Comparison of ENCODE assay signal across 10 cellular contexts in genomic region chr17:4206945-4207344, GRCh38. TPM values are rescaled to one million over a fixed set of nuclear protein-coding genes. Genes with fewer than 3 reads are reported as not detected.
DNase-seq lines count a peak whose midpoint lies in the region; ATAC-seq, FAIRE-seq and TF ChIP-seq lines count a peak whose summit lies in the region.
"Had no signal": no experiment of that assay in that cellular context is flagged by ENCODE, and none has a peak within 500 bp of the region (broad histone marks: within the 10 kb centered on the region; RNA-seq: fewer than 3 reads in every experiment).

No MANE protein-coding gene starts in this region.

- H3K4me3 ChIP-seq in BLaER1 (no peak overlapping the region), HCT116 (replicated peaks in 1 of 2; ENCODE audit: low read depth in 1 of 2, low read length in 2 of 2) (no peak overlapping the region)
- H3K4me3 ChIP-seq: lower lobe of right lung, upper lobe of left lung had no signal

- H3K36me3 ChIP-seq in BLaER1, result peaks cover 75% of the 10 kb centered on the region
- peaks cover 5 to 16% of the 10 kb centered on the region in 2 experiments; a peak in 3 of 4 replicates for H3K36me3 ChIP-seq in HCT116 (ENCODE audit: control insufficient read depth in 1 of 2, insufficient read depth in 2 of 2, low read length in 2 of 2)

- intact Hi-C loops in HCT116 (cut with micrococcal nuclease), result no loop called here

- H3K27me3 ChIP-seq in BLaER1 (no peaks in the 10 kb centered on the region), HCT116 (ENCODE audit: insufficient read depth, low read length) (no peaks in the 10 kb centered on the region)
- H3K27me3 ChIP-seq: upper lobe of left lung had no signal

- no TSS peak for BruUV-seq in HCT116 (replicated peaks; lab: Mats Ljungman, UMichigan)

- DNase-seq in HCT116 (ENCODE audit: low read depth, low spot score), result no peak
- peak; percentile 24 for DNase-seq in T1000 (lab: John Stamatoyannopoulos, UW)
- DNase-seq in glomerular visceral epithelial cell (ENCODE audit: extremely low spot score), result peak; percentile 18
- DNase-seq in kidney glomerular epithelial cell (lab: John Stamatoyannopoulos, UW), result no peak
- no peak for DNase-seq in D721Med (ENCODE audit: insufficient read length, low spot score)
- no peak for DNase-seq in HPDE6-E6E7 (ENCODE audit: extremely low spot score)
- DNase-seq: lower lobe of right lung, upper lobe of left lung had no signal

- H3K9ac ChIP-seq in BLaER1 (no peak overlapping the region), HCT116 (ENCODE audit: low read length) (no peak overlapping the region)

- RAD21 ChIA-PET in HCT116 (lab: Charles Lee; ENCODE audit: low non-redundant PET in 1 of 2, low total read pairs in 2 of 2, uncharacterized antibody in 2 of 2, unreplicated experiment in 2 of 2), result no interaction called here

- ATAC-seq in HCT116, result peak; percentile 30; the same call in 1 of the 2 replicates
- ATAC-seq in HG02798 (IDR thresholded peaks at IDR 0.05; ENCODE audit: poor library complexity, unreplicated experiment), result no peak

- no peaks in the 10 kb centered on the region for H3K9me2 ChIP-seq in HCT116 (ENCODE audit: insufficient read depth)

- TF ChIP-seq CTCF in HCT116 (IDR thresholded peaks at IDR 0.05 in 2 of 3, conservative IDR thresholded peaks at IDR 0.05 in 1 of 3; ENCODE audit: borderline replicate concordance in 1 of 3, insufficient read depth in 1 of 3, low read depth in 2 of 3, low read length in 2 of 3), result no peak
- no peak for TF ChIP-seq CTCF in D721Med (IDR thresholded peaks at IDR 0.05; ENCODE audit: insufficient read depth, missing control alignments)

- H3K79me2 ChIP-seq in HCT116 (ENCODE audit: insufficient read depth, low read length), result 0 out of 2 replicates have a peak, but pooled peaks cover 3% of the 10 kb centered on the region

- H3K27ac ChIP-seq in BLaER1, result no peak overlapping the region
- H3K27ac ChIP-seq in HCT116 (ENCODE audit: low read depth, low read length), result no peak overlapping the region
- H3K27ac ChIP-seq: lower lobe of right lung, upper lobe of left lung had no signal

- peaks cover 72% of the 10 kb centered on the region for H4K20me1 ChIP-seq in BLaER1
- H4K20me1 ChIP-seq in HCT116 (ENCODE audit: insufficient read depth), result no peaks in the 10 kb centered on the region

- H3K9me3 ChIP-seq in BLaER1 (no peaks in the 10 kb centered on the region), HCT116 (ENCODE audit: control insufficient read depth in 1 of 2, insufficient read depth in 1 of 2, low read depth in 1 of 2, low read length in 2 of 2) (no peaks in the 10 kb centered on the region)
- H3K9me3 ChIP-seq: lower lobe of right lung, upper lobe of left lung had no signal

- no peak for TF ChIP-seq RAD21 in HCT116 (IDR thresholded peaks at IDR 0.05; ENCODE audit: low read depth)

- POLR2A ChIA-PET in HCT116 (lab: Charles Lee), result no interaction called here

- H3K4me2 ChIP-seq in BLaER1 (peak overlapping the region; percentile 49), HCT116 (ENCODE audit: low read length) (no peak overlapping the region)

- FAIRE-seq in D721Med (lab: Jason Lieb, UNC), result no peak

- H3K4me1 ChIP-seq in BLaER1 (peaks cover 22% of the 10 kb centered on the region), HCT116 (ENCODE audit: control insufficient read depth in 1 of 2, insufficient read depth in 2 of 2, low read length in 2 of 2) (no peaks in the 10 kb centered on the region)

- H2AFZ ChIP-seq in HCT116 (ENCODE audit: low read depth, low read length, poor library complexity, severe bottlenecking), result no peak overlapping the region

- no peak for TF ChIP-seq POLR2A in HCT116 (IDR thresholded peaks at IDR 0.05; ENCODE audit: borderline replicate concordance, extremely low read depth, insufficient read depth, insufficient read length)

- CTCF ChIA-PET in HCT116 (lab: Charles Lee), result no interaction called here

TF ChIP-seq in HCT116, 20 proteins besides CTCF, POLR2A, EP300 and RAD21:
- TF ChIP-seq EZH2 (IDR thresholded peaks at IDR 0.05) (no peak), SP1 (IDR thresholded peaks at IDR 0.05; ENCODE audit: low read depth) (no peak), REST (IDR thresholded peaks at IDR 0.05; ENCODE audit: low read depth) (no peak), CEBPB (IDR thresholded peaks at IDR 0.05; ENCODE audit: low read depth) (no peak), SIN3A (IDR thresholded peaks at IDR 0.05; ENCODE audit: low read depth) (no peak), SRF (IDR thresholded peaks at IDR 0.05; ENCODE audit: low read depth) (no peak), ZNF274 (IDR thresholded peaks at IDR 0.05; ENCODE audit: low read depth, low read length) (no peak)

RNA-seq across cellular contexts. Expression of gene ANKFY1, which starts 56.8 kb away (rescaled TPM):
- 38.9 TPM for total RNA-seq in HCT116 (2021; ENCODE audit: unreplicated experiment)
- 15.0 and 16.4 TPM in 2 replicates for polyA plus RNA-seq in HCT116 (2012)

Comparison
In these comparisons a context has a peak if more than half of its experiments do, and no peak if none do; other contexts are left out.
1. DNase-seq: peak in T1000 (single experiment) and glomerular visceral epithelial cell (single experiment); none in HCT116 (single experiment), kidney glomerular epithelial cell (single experiment), D721Med (single experiment) and HPDE6-E6E7 (single experiment).